Comparison of ENCODE assay signal across 8 cellular contexts in the genomic region with DNA sequence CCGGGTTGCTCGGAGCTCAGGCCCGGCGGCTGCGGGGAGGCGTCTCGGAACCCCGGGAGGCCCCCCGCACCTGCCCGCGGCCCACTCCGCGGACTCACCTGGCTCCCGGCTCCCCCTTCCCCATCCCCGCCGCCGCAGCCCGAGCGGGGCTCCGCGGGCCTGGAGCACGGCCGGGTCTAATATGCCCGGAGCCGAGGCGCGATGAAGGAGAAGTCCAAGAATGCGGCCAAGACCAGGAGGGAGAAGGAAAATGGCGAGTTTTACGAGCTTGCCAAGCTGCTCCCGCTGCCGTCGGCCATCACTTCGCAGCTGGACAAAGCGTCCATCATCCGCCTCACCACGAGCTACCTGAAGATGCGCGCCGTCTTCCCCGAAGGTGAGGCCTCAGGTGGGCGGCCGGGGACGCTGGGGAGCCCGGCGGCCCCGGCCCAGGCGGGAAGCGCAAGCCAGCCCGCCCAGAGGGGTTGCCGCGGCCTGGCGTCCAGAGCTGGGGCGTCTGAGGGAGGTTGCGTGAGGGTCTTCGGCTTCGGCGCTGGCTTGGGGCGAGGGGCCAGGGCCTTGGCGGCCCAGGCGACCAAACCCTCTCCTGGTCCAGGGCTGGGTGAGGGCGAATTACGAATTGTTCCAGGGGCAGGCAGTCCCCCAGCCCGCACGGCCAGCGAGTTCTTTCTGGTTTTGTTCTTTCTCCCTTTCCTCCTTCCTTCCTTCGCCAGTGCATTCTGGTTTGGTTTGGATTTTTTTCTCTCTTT. TPM values are rescaled to one million over a fixed set of nuclear protein-coding genes. Genes with fewer than 3 reads are reported as not detected.
A peak's percentile ranks its signal among the peaks of the same experiment; 100 is the strongest.
DNase-seq lines count a peak whose midpoint lies in the region; ATAC-seq and TF ChIP-seq lines count a peak whose summit lies in the region.

No MANE protein-coding gene starts in this region.

- DNase-seq in Calu3 (no peak), IMR-90 (no peak), osteocyte (ENCODE audit: extremely low spot score, unreplicated experiment) (peak; percentile 83), testis (no peak), kidney glomerular epithelial cell (lab: John Stamatoyannopoulos, UW) (no peak), glomerular visceral epithelial cell (ENCODE audit: extremely low spot score) (no peak), T-helper 9 cell (no peak)
- DNase-seq in central memory CD8-positive, alpha-beta T cell (ENCODE audit: low spot score in 2 of 2) = no peak

- TF ChIP-seq CTCF in Calu3 (IDR thresholded peaks at IDR 0.05; ENCODE audit: unreplicated experiment) (no peak), IMR-90 (conservative IDR thresholded peaks at IDR 0.05; ENCODE audit: low read depth, low read length) (no peak), osteocyte (IDR thresholded peaks at IDR 0.05) (no peak), testis (IDR thresholded peaks at IDR 0.05) (no peak)

- H3K14ac ChIP-seq in IMR-90 (replicated peaks; ENCODE audit: low read depth, low read length) = no peak overlapping the region; the same call in 1 of the 2 replicates

- TF ChIP-seq RAD21 in IMR-90 (IDR thresholded peaks at IDR 0.05; ENCODE audit: low read length) = no peak

- H3K4me3 Mint-ChIP-seq in Calu3 (ENCODE audit: low read depth, unreplicated experiment) = peak overlapping the region; percentile 82
- H3K4me3 Mint-ChIP-seq in central memory CD8-positive, alpha-beta T cell = peak overlapping the region; percentile 38
- H3K4me3 Mint-ChIP-seq in osteocyte (ENCODE audit: unreplicated experiment) = peak overlapping the region; percentile 65

- in situ Hi-C loops in IMR-90 (cut with MboI; ENCODE audit: low sequenced_read_pairs) = no loop called here

- no peak overlapping the region for H2BK120ac ChIP-seq in IMR-90 (ENCODE audit: low read depth, low read length)

- no peak overlapping the region for H2BK15ac ChIP-seq in IMR-90 (ENCODE audit: low read depth, low read length)

- H4K5ac ChIP-seq in IMR-90 (ENCODE audit: low read depth, low read length) = no peak overlapping the region

- H3K27me3 Mint-ChIP-seq in Calu3 (ENCODE audit: unreplicated experiment) (no peaks in the 10 kb centered on the region), osteocyte (ENCODE audit: unreplicated experiment) (peaks cover 74% of the 10 kb centered on the region)
- peaks cover 74% of the 10 kb centered on the region for H3K27me3 Mint-ChIP-seq in central memory CD8-positive, alpha-beta T cell

- H3K36me3 Mint-ChIP-seq in Calu3 (ENCODE audit: insufficient read depth, unreplicated experiment) = peaks cover 38% of the 10 kb centered on the region
- H3K36me3 Mint-ChIP-seq in central memory CD8-positive, alpha-beta T cell (ENCODE audit: insufficient read depth) = no peaks in the 10 kb centered on the region
- no peaks in the 10 kb centered on the region for H3K36me3 Mint-ChIP-seq in osteocyte (ENCODE audit: unreplicated experiment)

- no peak overlapping the region; the same call in 1 of the 2 replicates for H3K4ac ChIP-seq in IMR-90 (ENCODE audit: low read depth, low read length)

- BruUV-seq in Calu3 (replicated peaks; lab: Mats Ljungman, UMichigan) (no TSS peak), IMR-90 (replicated peaks; lab: Mats Ljungman, UMichigan) (no TSS peak)

- H3K36me3 ChIP-seq in IMR-90 (ENCODE audit: control insufficient read depth, insufficient read depth, low read length) = no peaks in the 10 kb centered on the region
- H3K36me3 ChIP-seq in testis (ENCODE audit: low read depth, missing control alignments) = no peaks in the 10 kb centered on the region

- no peaks in the 10 kb centered on the region for H3K79me1 ChIP-seq in IMR-90 (ENCODE audit: low read depth in 1 of 2, low read length in 2 of 2)

- H3K23ac ChIP-seq in IMR-90 (ENCODE audit: low read depth, low read length) = peak overlapping the region; percentile 77

- dilution Hi-C loops in IMR-90 (cut with HindIII; ENCODE audit: low sequenced_read_pairs, unreplicated experiment) = no loop called here

- 9% methylated on average over 28 of the region's 67 CpGs; no CpG with 5 or more reads in 1 of the 2 experiments for WGBS in IMR-90 (ENCODE audit: extremely low coverage in 2 of 2, insufficient read length in 1 of 2), 2 experiments
- 4 to 11% methylated on average over 9 to 60 of the region's 67 CpGs for WGBS in testis, 2 donors

- H2AK5ac ChIP-seq in IMR-90 (ENCODE audit: low read depth, low read length) = peak overlapping the region; percentile 24; the same call in 1 of the 2 replicates

- H3K56ac ChIP-seq in IMR-90 (ENCODE audit: extremely low read depth, insufficient read depth, low read length) = no peak overlapping the region

- H2AK9ac ChIP-seq in IMR-90 (replicated peaks; ENCODE audit: low read depth, low read length, poor library complexity) = peak overlapping the region; percentile 57

- ATAC-seq in IMR-90 (ENCODE audit: low read depth) = no peak; the same call in 1 of the 2 replicates
- no peak for ATAC-seq in central memory CD8-positive, alpha-beta T cell (replicated peaks; ENCODE audit: extremely low read depth, poor library complexity, severe bottlenecking)

- H3K4me2 ChIP-seq in IMR-90 (ENCODE audit: low read depth, low read length) = peak overlapping the region; percentile 39

- peaks cover 94% of the 10 kb centered on the region for H3K27me3 ChIP-seq in IMR-90 (ENCODE audit: control insufficient read depth, insufficient read depth, low read length)
- H3K27me3 ChIP-seq in testis = no peaks in the 10 kb centered on the region

- H2BK5ac ChIP-seq in IMR-90 (ENCODE audit: low read depth, low read length, poor library complexity, severe bottlenecking) = peak overlapping the region; percentile 76

- H4K8ac ChIP-seq in IMR-90 (ENCODE audit: low read depth in 2 of 2, low read length in 2 of 2) = no peak overlapping the region

- TF ChIP-seq POLR2A in IMR-90 (IDR thresholded peaks at IDR 0.05; ENCODE audit: low read depth, low read length) (no peak), testis (IDR thresholded peaks at IDR 0.05) (no peak)

- H3K4me1 Mint-ChIP-seq in Calu3 (ENCODE audit: low read depth, unreplicated experiment) = no peaks in the 10 kb centered on the region
- peaks cover 9% of the 10 kb centered on the region for H3K4me1 Mint-ChIP-seq in central memory CD8-positive, alpha-beta T cell
- H3K4me1 Mint-ChIP-seq in osteocyte (ENCODE audit: unreplicated experiment) = peaks cover 32% of the 10 kb centered on the region

- H3K9me3 ChIP-seq in IMR-90 (ENCODE audit: control insufficient read depth, insufficient read depth, low read length) = peaks cover 10% of the 10 kb centered on the region; the same call in 1 of the 2 replicates
- H3K9me3 ChIP-seq in testis = no peaks in the 10 kb centered on the region

- H2AFZ ChIP-seq in IMR-90 (replicated peaks; ENCODE audit: low read length, poor library complexity) = peak overlapping the region; percentile 74

- no peak overlapping the region; the same call in 1 of the 2 replicates for H3K18ac ChIP-seq in IMR-90 (ENCODE audit: low read depth, low read length)

- H3K4me3 ChIP-seq in IMR-90 (ENCODE audit: insufficient read depth, low read depth, low read length) (peak overlapping the region; percentile 57), testis (peak overlapping the region in 1 of 2 donors; percentile 32)

- H4K20me1 ChIP-seq in IMR-90 (ENCODE audit: insufficient read depth, low read length) = peaks cover 13% of the 10 kb centered on the region

- H3K27ac Mint-ChIP-seq in Calu3 (ENCODE audit: unreplicated experiment) = peak overlapping the region; percentile 72
- no peak overlapping the region for H3K27ac Mint-ChIP-seq in central memory CD8-positive, alpha-beta T cell (ENCODE audit: low read depth)
- peak overlapping the region; percentile 70 for H3K27ac Mint-ChIP-seq in osteocyte (ENCODE audit: unreplicated experiment)

- no peak overlapping the region for H4K91ac ChIP-seq in IMR-90 (ENCODE audit: insufficient read depth, low read depth, low read length)

- no peak overlapping the region for H2BK20ac ChIP-seq in IMR-90 (ENCODE audit: low read depth, low read length)

- H3K9ac ChIP-seq in IMR-90 (ENCODE audit: low read depth, low read length) = peak overlapping the region; percentile 60

- H3K27ac ChIP-seq in IMR-90 (ENCODE audit: insufficient read depth, low read length) = peak overlapping the region; percentile 48
- no peak overlapping the region for H3K27ac ChIP-seq in testis

- intact Hi-C loops in Calu3 (cut with micrococcal nuclease; ENCODE audit: unreplicated experiment) (loop anchor here (5.0 to 10.0 kb wide), 2 partner anchors 65 to 208 kb away; no protein-coding TSS in a partner anchor), IMR-90 (cut with micrococcal nuclease) (loop anchor here (5.0 kb wide), 1 partner anchor 218 kb away; no protein-coding TSS in a partner anchor), testis (cut with DNase I; ENCODE audit: low total_unique reads) (no loop called here)

- POLR2A ChIA-PET in IMR-90 (lab: Charles Lee; ENCODE audit: unreplicated experiment) = interaction anchor here (0.6 kb wide), 1 partner anchor 179 kb away, joined by 3 read pairs; no protein-coding TSS in a partner anchor

- CTCF ChIA-PET in Calu3 (lab: Charles Lee) = interaction anchor here (0.6 to 0.9 kb wide), 2 partner anchors 52 to 262 kb away, joined by 3 read pairs; no protein-coding TSS in a partner anchor
- CTCF ChIA-PET in IMR-90 (lab: Yijun Ruan, JAX) = no interaction called here

- H3K4me1 ChIP-seq in IMR-90 (ENCODE audit: control insufficient read depth, insufficient read depth, low read length) = no peaks in the 10 kb centered on the region
- peaks cover 10% of the 10 kb centered on the region for H3K4me1 ChIP-seq in testis

- H3K9me3 Mint-ChIP-seq in Calu3 (ENCODE audit: low read depth, unreplicated experiment) = no peaks in the 10 kb centered on the region
- no peaks in the 10 kb centered on the region for H3K9me3 Mint-ChIP-seq in central memory CD8-positive, alpha-beta T cell
- no peaks in the 10 kb centered on the region for H3K9me3 Mint-ChIP-seq in osteocyte (ENCODE audit: unreplicated experiment)

- no peaks in the 10 kb centered on the region; the same call in 1 of the 2 replicates for H3K9me1 ChIP-seq in IMR-90 (ENCODE audit: insufficient read depth, low read length)

TF ChIP-seq in IMR-90, 13 proteins besides CTCF, POLR2A, EP300 and RAD21 (continues in another document):
- TF ChIP-seq SMC3 (IDR thresholded peaks at IDR 0.05; ENCODE audit: low read depth, low read length) (no peak), RCOR1 (IDR thresholded peaks at IDR 0.05; ENCODE audit: insufficient replicate concordance, low read length) (no peak), MAZ (IDR thresholded peaks at IDR 0.05; ENCODE audit: borderline replicate concordance, low read depth, low read length) (no peak), RFX5 (IDR thresholded peaks at IDR 0.05; ENCODE audit: low read depth, low read length) (no peak), CEBPB (IDR thresholded peaks at IDR 0.05; ENCODE audit: low read depth, low read length) (no peak), MXI1 (IDR thresholded peaks at IDR 0.05; ENCODE audit: borderline replicate concordance, low read depth, low read length) (no peak), NFE2L2 (IDR thresholded peaks at IDR 0.05; ENCODE audit: low read depth, low read length) (no peak)

RNA-seq across cellular contexts. Expression of a gene that starts 0.8 kb away (rescaled TPM):
- total RNA-seq in Calu3 (2022) (15.1 and 15.4 TPM in 2 replicates), IMR-90 (2012; rRNA removed) (1.9 and 2.2 TPM in 2 replicates), osteocyte (0.86 and 1.5 TPM in 2 replicates), testis (under 1 TPM; 0.19 to 0.71 TPM)
- polyA plus RNA-seq in IMR-90 (2012; rRNA removed) (7.5 and 7.9 TPM in 2 replicates), testis (ENCODE audit: insufficient read depth, low read depth, low replicate concordance) (0.90 TPM)
- 7.5 and 8.7 TPM in 2 replicates for polyA plus RNA-seq in IMR-90 (2012; cell fraction: cytosol; rRNA removed)
- 22.1 and 26.1 TPM in 2 replicates for polyA plus RNA-seq in IMR-90 (2012; cell fraction: nucleus; rRNA removed; ENCODE audit: low replicate concordance)
